Comparison of ENCODE assay signal across 22 cellular contexts in genomic region chr11:32290783-32291182, GRCh38.
A peak's percentile ranks its signal among the peaks of the same experiment; 100 is the strongest.
DNase-seq lines count a peak whose midpoint lies in the region; ATAC-seq and TF ChIP-seq lines count a peak whose summit lies in the region.
"Had no signal": no experiment of that assay in that cellular context is flagged by ENCODE, and none has a peak within 500 bp of the region (broad histone marks: within the 10 kb centered on the region; RNA-seq: fewer than 3 reads in every experiment).

No MANE protein-coding gene starts in this region.

- TF ChIP-seq CTCF in dorsolateral prefrontal cortex (IDR thresholded peaks at IDR 0.05 in 54 of 56, conservative IDR thresholded peaks at IDR 0.05 in 2 of 56; ENCODE audit: low read depth in 1 of 56, partially characterized antibody in 56 of 56) (peak in 4 of 56 donors; percentile 7 to 39 (median 10)), Caco-2 (IDR thresholded peaks at IDR 0.05; ENCODE audit: insufficient read depth in 1 of 2, low read depth in 1 of 2, low read length in 1 of 2, severe bottlenecking in 1 of 2, unreplicated experiment in 1 of 2) (no peak)

- H3K36me3 ChIP-seq in Caco-2 (ENCODE audit: control insufficient read depth, insufficient read depth, low read length) (no peaks in the 10 kb centered on the region), aorta (ENCODE audit: control insufficient read depth in 1 of 2, insufficient read depth in 2 of 2, low read length in 1 of 2) (no peaks in the 10 kb centered on the region)
- H3K36me3 ChIP-seq: pancreas had no signal

- in situ Hi-C loops in SK-MEL-5 (cut with HindIII; ENCODE audit: low pct_unique_long_range_greater_than_20kb, low sequenced_read_pairs): no loop called here

- peaks cover 5% of the 10 kb centered on the region; the same call in 1 of the 2 replicates for H3K9me3 ChIP-seq in Caco-2
- peaks cover 3% of the 10 kb centered on the region for H3K9me3 ChIP-seq in aorta (ENCODE audit: control insufficient read depth, low read length)
- H3K9me3 ChIP-seq: pancreas had no signal

- POLR2A ChIA-PET in Caco-2 (lab: Charles Lee): no interaction called here

- no peak overlapping the region for H3K4me3 ChIP-seq in dorsolateral prefrontal cortex
- H3K4me3 ChIP-seq in Caco-2 (ENCODE audit: low read depth, low read length): no peak overlapping the region
- no peak overlapping the region for H3K4me3 ChIP-seq in aorta (ENCODE audit: low read length in 2 of 2)
- H3K4me3 ChIP-seq: K562, pancreas had no signal

- intact Hi-C loops in dorsolateral prefrontal cortex (cut with DNase I) (loop anchor here (10.0 kb wide), 2 partner anchors 116 to 1186 kb away; no protein-coding TSS in a partner anchor), Caco-2 (cut with micrococcal nuclease; ENCODE audit: unreplicated experiment) (no loop called here), aorta (cut with DNase I) (no loop called here)

- peak overlapping the region in 53 of 59 donors; percentile 3 to 95 (median 75) for H3K27ac ChIP-seq in dorsolateral prefrontal cortex
- H3K27ac ChIP-seq in aorta (ENCODE audit: low read depth in 1 of 2, low read length in 2 of 2): no peak overlapping the region
- H3K27ac ChIP-seq: epithelial cell of prostate, pancreas had no signal

- no TSS peak for BruUV-seq in Caco-2 (replicated peaks; lab: Mats Ljungman, UMichigan)

- H3K27me3 ChIP-seq in dorsolateral prefrontal cortex: no peaks in the 10 kb centered on the region
- no peaks in the 10 kb centered on the region for H3K27me3 ChIP-seq in Caco-2 (replicated peaks; ENCODE audit: control insufficient read depth, insufficient read depth, low read length)
- H3K27me3 ChIP-seq in aorta (ENCODE audit: control insufficient read depth in 1 of 2, insufficient read depth in 2 of 2, low read length in 1 of 2): no peaks in the 10 kb centered on the region

- H3K27ac Mint-ChIP-seq in Caco-2 (ENCODE audit: unreplicated experiment): no peak overlapping the region
- H3K27ac Mint-ChIP-seq: CD4-positive, CD25-positive, alpha-beta regulatory T cell; H9; WTC11 had no signal

- no peaks in the 10 kb centered on the region for H3K4me1 Mint-ChIP-seq in Caco-2 (ENCODE audit: low read depth, unreplicated experiment)
- H3K4me1 Mint-ChIP-seq: CD4-positive, CD25-positive, alpha-beta regulatory T cell; H9; naive thymus-derived CD8-positive, alpha-beta T cell had no signal

- no peaks in the 10 kb centered on the region for H3K9me3 Mint-ChIP-seq in Caco-2 (ENCODE audit: unreplicated experiment)
- H3K9me3 Mint-ChIP-seq: H9 had no signal

- 49 to 65% methylated on average over 3 of the region's 3 CpGs for WGBS in aorta, 2 donors

- H3K27me3 Mint-ChIP-seq in Caco-2 (ENCODE audit: insufficient read depth, unreplicated experiment): no peaks in the 10 kb centered on the region
- H3K27me3 Mint-ChIP-seq: CD4-positive, CD25-positive, alpha-beta regulatory T cell had no signal

- H3K4me3 Mint-ChIP-seq in Caco-2 (ENCODE audit: unreplicated experiment): no peak overlapping the region
- H3K4me3 Mint-ChIP-seq: CD4-positive, CD25-positive, alpha-beta regulatory T cell; H9; naive thymus-derived CD8-positive, alpha-beta T cell; WTC11 had no signal

- H3K4me1 ChIP-seq in Caco-2 (no peaks in the 10 kb centered on the region), aorta (ENCODE audit: control insufficient read depth in 1 of 2, insufficient read depth in 2 of 2, low read length in 2 of 2) (no peaks in the 10 kb centered on the region)
- H3K4me1 ChIP-seq: pancreas had no signal

- DNase-seq in SK-MEL-5 (ENCODE audit: low read depth, low spot score) (peak; percentile 99), dorsolateral prefrontal cortex (peak in 8 of 10 donors; percentile 26 to 86 (median 64)), left kidney (ENCODE audit: low read depth, low spot score) (peak; percentile 27), superior temporal gyrus (ENCODE audit: extremely low spot score) (peak; percentile 88), Caco-2 (no peak), aorta (no peak)
- DNase-seq in stimulated activated CD4-positive, alpha-beta T cell treated with anti-CD3 and anti-CD28 coated beads, Interleukin-12 subunit alpha, Interleukin-12 subunit beta, amount 100 ng/mL, for 4 hours: no peak
- DNase-seq: activated CD4-positive, alpha-beta T cell treated with anti-CD3 and anti-CD28 coated beads, Interleukin-2, amount 50 U/mL, for 4 hours; activated gamma-delta T cell; CD4-positive, CD25-positive, alpha-beta regulatory T cell; H9; left cardiac atrium; MM.1S; naive thymus-derived CD8-positive, alpha-beta T cell; NCI-H1436; NCI-H2171; NCI-H524; pancreas had no signal

- no peaks in the 10 kb centered on the region for H3K36me3 Mint-ChIP-seq in Caco-2 (ENCODE audit: insufficient read depth, unreplicated experiment)
- H3K36me3 Mint-ChIP-seq: CD4-positive, CD25-positive, alpha-beta regulatory T cell; WTC11 had no signal

- CTCF ChIA-PET in Caco-2 (lab: Charles Lee): no interaction called here

- no peak for ATAC-seq in GM18873 (IDR thresholded peaks at IDR 0.05; ENCODE audit: low FRiP score, unreplicated experiment)
- ATAC-seq in aorta (ENCODE audit: low FRiP score): no peak
- ATAC-seq: K562; left cardiac atrium; naive thymus-derived CD8-positive, alpha-beta T cell; pancreas; WTC11 had no signal

Comparison
In these comparisons a context has a peak if more than half of its experiments do, and no peak if none do; other contexts are left out.
1. DNase-seq: peak in SK-MEL-5 (single experiment), dorsolateral prefrontal cortex (8 of 10), left kidney (single experiment) and superior temporal gyrus (single experiment); none in Caco-2 (0 of 2), aorta (0 of 2) and stimulated activated CD4-positive, alpha-beta T cell treated with anti-CD3 and anti-CD28 coated beads, Interleukin-12 subunit alpha, Interleukin-12 subunit beta, amount 100 ng/mL, for 4 hours (single experiment).
2. H3K27ac ChIP-seq: peak in dorsolateral prefrontal cortex (53 of 59); none in aorta (0 of 2).
3. intact Hi-C loops: an anchor here in dorsolateral prefrontal cortex (10.0 kb wide); none called in Caco-2 and aorta.